In genomic region chr4:128548381-128548780, GRCh38 we compare ENCODE assay signal across 33 cellular contexts.
DNase-seq lines count a peak whose midpoint lies in the region; ATAC-seq, FAIRE-seq and TF ChIP-seq lines count a peak whose summit lies in the region.
"Had no signal": no experiment of that assay in that cellular context is flagged by ENCODE, and none has a peak within 500 bp of the region (broad histone marks: within the 10 kb centered on the region; RNA-seq: fewer than 3 reads in every experiment).

No MANE protein-coding gene starts in this region.

- H3K14ac ChIP-seq in IMR-90 (replicated peaks; ENCODE audit: low read depth, low read length): no peak overlapping the region

- no peak overlapping the region for H3K4me3 ChIP-seq in HepG2 (replicated peaks in 1 of 3; ENCODE audit: insufficient read depth in 1 of 3, low read depth in 2 of 3, low read length in 3 of 3)
- H3K4me3 ChIP-seq in right lobe of liver: no peak overlapping the region
- no peak overlapping the region for H3K4me3 ChIP-seq in IMR-90 (ENCODE audit: insufficient read depth, low read depth, low read length)
- no peak overlapping the region for H3K4me3 ChIP-seq in K562
- H3K4me3 ChIP-seq in coronary artery: no peak overlapping the region
- H3K4me3 ChIP-seq: A549; BLaER1; BLaER1 treated with 17β-estradiol and CSF1 and Interleukin-3, amounts not matched to agents 10 nM and 100 nM had no signal

- dilution Hi-C loops in IMR-90 (cut with HindIII; ENCODE audit: low sequenced_read_pairs, unreplicated experiment): no loop called here

- H2AFZ ChIP-seq in HepG2 (ENCODE audit: low read length) (no peak overlapping the region), IMR-90 (replicated peaks; ENCODE audit: low read length, poor library complexity) (no peak overlapping the region), K562 (ENCODE audit: low read depth, low read length) (no peak overlapping the region)

- H4K91ac ChIP-seq in IMR-90 (ENCODE audit: insufficient read depth, low read depth, low read length): no peak overlapping the region

- no peak overlapping the region for H2AK9ac ChIP-seq in IMR-90 (replicated peaks; ENCODE audit: low read depth, low read length, poor library complexity)

- H4K8ac ChIP-seq in IMR-90 (ENCODE audit: low read depth in 2 of 2, low read length in 2 of 2): no peak overlapping the region

- H3K9me3 ChIP-seq in HepG2 (ENCODE audit: low read length) (no peaks in the 10 kb centered on the region), right lobe of liver (no peaks in the 10 kb centered on the region), IMR-90 (ENCODE audit: control insufficient read depth, insufficient read depth, low read length) (peaks cover 4% of the 10 kb centered on the region; the same call in 1 of the 2 replicates), K562 (replicated peaks; ENCODE audit: control insufficient read depth, insufficient read depth, low read depth, low read length) (no peaks in the 10 kb centered on the region)
- H3K9me3 ChIP-seq: BE2C, BLaER1, Caco-2 had no signal

- H3K79me1 ChIP-seq in IMR-90 (ENCODE audit: low read depth in 1 of 2, low read length in 2 of 2): no peaks in the 10 kb centered on the region

- H4K20me1 ChIP-seq in HepG2 (ENCODE audit: insufficient read depth, low read length) (no peaks in the 10 kb centered on the region), IMR-90 (ENCODE audit: insufficient read depth, low read length) (no peaks in the 10 kb centered on the region), K562 (replicated peaks; ENCODE audit: control insufficient read depth, insufficient read depth, low read length) (no peaks in the 10 kb centered on the region)
- H4K20me1 ChIP-seq: BLaER1; BLaER1 treated with 17β-estradiol and CSF1 and Interleukin-3, amounts not matched to agents 10 nM and 100 nM had no signal

- intact Hi-C loops in HepG2 (cut with micrococcal nuclease; ENCODE audit: unreplicated experiment) (no loop called here), right lobe of liver (cut with DNase I) (no loop called here), IMR-90 (cut with micrococcal nuclease) (no loop called here), K562 (cut with micrococcal nuclease) (no loop called here)

- no peak overlapping the region for H4K5ac ChIP-seq in IMR-90 (ENCODE audit: low read depth, low read length)

- H3K9me1 ChIP-seq in IMR-90 (ENCODE audit: insufficient read depth, low read length): no peaks in the 10 kb centered on the region; the same call in 1 of the 2 replicates
- H3K9me1 ChIP-seq in K562 (ENCODE audit: control insufficient read depth, insufficient read depth, low read length): no peaks in the 10 kb centered on the region

- H3K27me3 ChIP-seq in HepG2 (ENCODE audit: control insufficient read depth in 1 of 2, insufficient read depth in 2 of 2, low read length in 2 of 2) (peaks cover 0 to 8% of the 10 kb centered on the region in 2 experiments; a peak in 3 of 5 replicates), right lobe of liver (no peaks in the 10 kb centered on the region), IMR-90 (ENCODE audit: control insufficient read depth, insufficient read depth, low read length) (no peaks in the 10 kb centered on the region), K562 (ENCODE audit: control insufficient read depth in 2 of 2, insufficient read depth in 2 of 2, low read length in 2 of 2) (no peaks in the 10 kb centered on the region)
- H3K27me3 ChIP-seq: BE2C had no signal

- TF ChIP-seq EP300 in HepG2 (IDR thresholded peaks at IDR 0.05; ENCODE audit: low read depth in 2 of 2, low read length in 2 of 2): no peak
- TF ChIP-seq EP300 in HepG2 (CRISPR knock-in tag; IDR thresholded peaks at IDR 0.05; ENCODE audit: borderline replicate concordance): no peak
- TF ChIP-seq EP300 in K562 (IDR thresholded peaks at IDR 0.05; ENCODE audit: low read length): no peak

- no peak overlapping the region for H2BK5ac ChIP-seq in IMR-90 (ENCODE audit: low read depth, low read length, poor library complexity, severe bottlenecking)

- no peak for ATAC-seq in HepG2
- no peak for ATAC-seq in right lobe of liver
- ATAC-seq in IMR-90 (ENCODE audit: low read depth): no peak
- ATAC-seq in K562: no peak
- ATAC-seq: A549; CD8-positive, alpha-beta T cell had no signal

- TF ChIP-seq CTCF in HepG2 (CRISPR knock-in tag; IDR thresholded peaks at IDR 0.05) (no peak), right lobe of liver (IDR thresholded peaks at IDR 0.05) (no peak), IMR-90 (conservative IDR thresholded peaks at IDR 0.05; ENCODE audit: low read depth, low read length) (no peak), K562 (IDR thresholded peaks at IDR 0.05 in 2 of 3, conservative IDR thresholded peaks at IDR 0.05 in 1 of 3; ENCODE audit: insufficient read depth in 2 of 3, low read depth in 1 of 3, low read length in 3 of 3) (no peak), coronary artery (IDR thresholded peaks at IDR 0.05) (no peak)

- CTCF ChIA-PET in HepG2 (lab: Yijun Ruan, JAX; ENCODE audit: low intra/inter-chr PET ratio, low total read pairs): no interaction called here
- CTCF ChIA-PET in IMR-90 (lab: Yijun Ruan, JAX): no interaction called here
- CTCF ChIA-PET in K562 (lab: Yijun Ruan, JAX; ENCODE audit: low intra/inter-chr PET ratio): no interaction called here

- peaks cover 7% of the 10 kb centered on the region for H3K4me1 ChIP-seq in HepG2 (ENCODE audit: insufficient read depth, low read length)
- H3K4me1 ChIP-seq in right lobe of liver: no peaks in the 10 kb centered on the region
- peaks cover 3% of the 10 kb centered on the region for H3K4me1 ChIP-seq in IMR-90 (ENCODE audit: control insufficient read depth, insufficient read depth, low read length)
- peaks cover 6% of the 10 kb centered on the region in 2 experiments; a peak in 3 of 5 replicates for H3K4me1 ChIP-seq in K562 (replicated peaks in 1 of 2; ENCODE audit: control insufficient read depth in 2 of 2, insufficient read depth in 2 of 2, low read length in 2 of 2)
- H3K4me1 ChIP-seq: BE2C had no signal

- in situ Hi-C loops in HepG2 (cut with HindIII; ENCODE audit: extremely low pct_ligation_motif_present, low pct_unique_long_range_greater_than_20kb): no loop called here
- in situ Hi-C loops in IMR-90 (cut with MboI; ENCODE audit: low sequenced_read_pairs): no loop called here
- in situ Hi-C loops in K562 (cut with MboI): no loop called here

- H3K18ac ChIP-seq in IMR-90 (ENCODE audit: low read depth, low read length): no peak overlapping the region

- FAIRE-seq in HepG2 (lab: Jason Lieb, UNC) (no peak), K562 (lab: Jason Lieb, UNC) (no peak)
- FAIRE-seq: A204.1, A549, D721Med had no signal

- POLR2A ChIA-PET in HepG2 (lab: Yijun Ruan, JAX): no interaction called here
- POLR2A ChIA-PET in IMR-90 (lab: Charles Lee; ENCODE audit: unreplicated experiment): no interaction called here
- POLR2A ChIA-PET in K562 (lab: Yijun Ruan, JAX): no interaction called here

- no peak overlapping the region for H3K23ac ChIP-seq in IMR-90 (ENCODE audit: low read depth, low read length)

- no peak for DNase-seq in HepG2 (ENCODE audit: low spot score)
- no peak for DNase-seq in right lobe of liver
- DNase-seq in IMR-90: no peak
- DNase-seq in K562 (ENCODE audit: extremely low read depth in 1 of 4, low spot score in 3 of 4): no peak
- no peak for DNase-seq in NCI-H2171 treated with DMSO at 0.1 percent for 48 hours (lab: John Stamatoyannopoulos, UW)
- no peak for DNase-seq in coronary artery (ENCODE audit: low spot score)
- DNase-seq: 8988T; ACHN; AML-193; BE2C; C1 segment of cervical spinal cord; Caco-2; Calu3; CD4-positive, alpha-beta memory T cell; CD4-positive, alpha-beta T cell; CD4-positive, CD25-positive, alpha-beta regulatory T cell; CD8-positive, alpha-beta memory T cell; CD8-positive, alpha-beta T cell; COR-L47; DMS 273 treated with DMSO at 0.1 percent for 48 hours; DMS153; DMS53; DMS79; DMS79 treated with DMSO at 0.1 percent for 48 hours; DND-41; EL had no signal

- H3K56ac ChIP-seq in IMR-90 (ENCODE audit: extremely low read depth, insufficient read depth, low read length): no peak overlapping the region

- no peak overlapping the region for H2BK120ac ChIP-seq in IMR-90 (ENCODE audit: low read depth, low read length)

- H2BK20ac ChIP-seq in IMR-90 (ENCODE audit: low read depth, low read length): no peak overlapping the region

- H2AK5ac ChIP-seq in IMR-90 (ENCODE audit: low read depth, low read length): no peak overlapping the region

- no TSS peak for BruUV-seq in HepG2 (replicated peaks; lab: Mats Ljungman, UMichigan)
- BruUV-seq in IMR-90 (replicated peaks; lab: Mats Ljungman, UMichigan): no TSS peak
- no TSS peak for BruUV-seq in K562 (replicated peaks; lab: Mats Ljungman, UMichigan)

- no peaks in the 10 kb centered on the region for H3K79me2 ChIP-seq in HepG2 (ENCODE audit: insufficient read depth, low read length)
- H3K79me2 ChIP-seq in K562 (ENCODE audit: control insufficient read depth, insufficient read depth, low read length): no peaks in the 10 kb centered on the region

- no peak overlapping the region; the same call in 2 of the 3 replicates for H2BK15ac ChIP-seq in IMR-90 (ENCODE audit: low read depth, low read length)

- TF ChIP-seq RAD21 in HepG2 (CRISPR knock-in tag; IDR thresholded peaks at IDR 0.05) (no peak), IMR-90 (IDR thresholded peaks at IDR 0.05; ENCODE audit: low read length) (no peak), K562 (CRISPR knock-in tag; conservative IDR thresholded peaks at IDR 0.05 in 1 of 2, IDR thresholded peaks at IDR 0.05 in 1 of 2) (no peak)

- H3K27ac ChIP-seq in HepG2 (ENCODE audit: extremely low read length, insufficient read depth, low read length) (no peak overlapping the region), right lobe of liver (no peak overlapping the region), IMR-90 (ENCODE audit: insufficient read depth, low read length) (no peak overlapping the region), K562 (ENCODE audit: extremely low read depth, low read depth, low read length) (no peak overlapping the region), coronary artery (no peak overlapping the region)
- H3K27ac ChIP-seq: 22Rv1; BLaER1; BLaER1 treated with 17β-estradiol and CSF1 and Interleukin-3, amounts not matched to agents 10 nM and 100 nM; C4-2B had no signal

- TF ChIP-seq POLR2A in HepG2 (IDR thresholded peaks at IDR 0.05; ENCODE audit: insufficient read depth in 1 of 2, low read depth in 2 of 2, low read length in 2 of 2) (no peak), right lobe of liver (IDR thresholded peaks at IDR 0.05) (no peak), IMR-90 (IDR thresholded peaks at IDR 0.05; ENCODE audit: low read depth, low read length) (no peak), K562 (conservative IDR thresholded peaks at IDR 0.05) (no peak)

- no peak overlapping the region for H3K4me2 ChIP-seq in HepG2 (ENCODE audit: low read depth, low read length)
- no peak overlapping the region for H3K4me2 ChIP-seq in IMR-90 (ENCODE audit: low read depth, low read length)
- no peak overlapping the region for H3K4me2 ChIP-seq in K562 (ENCODE audit: insufficient read depth, low read length)
- H3K4me2 ChIP-seq: A549; BLaER1; BLaER1 treated with 17β-estradiol and CSF1 and Interleukin-3, amounts not matched to agents 10 nM and 100 nM had no signal

- WGBS in HepG2 (ENCODE audit: low lambda C conversion rate): 88% methylated on average over 1 of the region's 1 CpG
- 81% methylated on average over 1 of the region's 1 CpG for WGBS in right lobe of liver (ENCODE audit: insufficient coverage, low coverage, low lambda C conversion rate, missing lambda C conversion rate)
- no CpG with 5 or more reads among the region's 1 CpG for WGBS in IMR-90 (ENCODE audit: extremely low coverage in 2 of 2, insufficient read length in 1 of 2), 2 experiments
- WGBS in K562 (ENCODE audit: insufficient coverage, low coverage, missing lambda C conversion rate): 60% methylated on average over 1 of the region's 1 CpG

- H3K36me3 ChIP-seq in HepG2 (replicated peaks in 1 of 2; ENCODE audit: control insufficient read depth in 1 of 2, insufficient read depth in 2 of 2, low read length in 2 of 2): no peaks in the 10 kb centered on the region
- no peaks in the 10 kb centered on the region for H3K36me3 ChIP-seq in right lobe of liver
- H3K36me3 ChIP-seq in IMR-90 (ENCODE audit: control insufficient read depth, insufficient read depth, low read length): no peaks in the 10 kb centered on the region
- H3K36me3 ChIP-seq in K562 (ENCODE audit: control insufficient read depth, insufficient read depth, low read length): no peaks in the 10 kb centered on the region
- H3K36me3 ChIP-seq: BE2C; BLaER1; BLaER1 treated with 17β-estradiol and CSF1 and Interleukin-3, amounts not matched to agents 10 nM and 100 nM had no signal

- no peak overlapping the region for H3K4ac ChIP-seq in IMR-90 (ENCODE audit: low read depth, low read length)

- H3K9ac ChIP-seq in HepG2 (ENCODE audit: insufficient read depth, low read depth, low read length) (no peak overlapping the region), IMR-90 (ENCODE audit: low read depth, low read length) (no peak overlapping the region), K562 (ENCODE audit: insufficient read depth in 1 of 2, low read depth in 2 of 2, low read length in 2 of 2) (no peak overlapping the region)
- H3K9ac ChIP-seq: BLaER1; BLaER1 treated with 17β-estradiol and CSF1 and Interleukin-3, amounts not matched to agents 10 nM and 100 nM had no signal

Comparison
In these comparisons a context has a peak if more than half of its experiments do, and no peak if none do; other contexts are left out.
1. Of the 241 proteins assayed by ChIP-seq in both HepG2 and K562: peak only in HepG2: MAFF and MAFK; only in K562: none; in both: none; in neither: 239.